8 cellular contexts compared by ENCODE assay signal in the genomic region with DNA sequence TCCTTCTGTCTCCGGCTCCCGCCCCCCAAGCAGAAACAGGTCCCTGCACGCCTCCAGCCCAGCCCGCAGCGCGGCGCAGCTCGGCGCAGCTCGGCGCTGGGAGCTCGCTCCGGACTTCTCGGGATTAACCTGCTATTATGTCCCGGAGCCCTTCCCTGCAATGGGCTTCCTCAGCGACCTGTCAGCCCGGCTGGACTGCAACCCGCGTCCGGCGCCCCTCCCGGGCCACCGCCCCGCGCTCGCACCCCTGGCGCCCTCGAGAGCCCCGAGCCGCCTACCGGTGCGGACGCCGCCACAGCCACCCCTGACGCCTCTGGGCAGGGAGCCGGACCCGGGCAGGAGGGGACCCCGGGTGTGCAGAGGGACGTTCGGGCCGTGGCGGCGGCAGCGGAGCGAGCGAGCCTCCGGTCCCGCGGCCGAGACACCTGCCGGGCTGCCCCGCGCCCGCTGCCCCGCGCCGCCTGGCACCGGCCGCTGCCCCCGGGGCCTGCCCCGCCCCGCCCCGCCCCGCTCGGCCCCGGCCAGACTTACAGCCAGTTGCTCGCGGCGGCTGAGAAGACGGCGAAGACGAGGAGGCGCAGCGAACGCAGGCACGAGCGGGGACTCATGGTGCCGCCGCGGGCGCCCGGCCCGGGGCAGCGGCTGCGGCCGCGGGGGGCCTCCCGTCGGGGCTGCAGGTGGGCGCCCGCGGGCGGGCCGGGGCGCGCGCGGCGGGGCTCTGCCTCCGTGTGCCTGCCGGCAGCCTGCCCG. TPM values are rescaled to one million over a fixed set of nuclear protein-coding genes. Genes with fewer than 3 reads are reported as not detected.
DNase-seq lines count a peak whose midpoint lies in the region; ATAC-seq and TF ChIP-seq lines count a peak whose summit lies in the region.

No MANE protein-coding gene starts in this region.

- H3K36me3 ChIP-seq in brain microvascular endothelial cell (replicated peaks) (no peaks in the 10 kb centered on the region), thymus (ENCODE audit: control insufficient read depth, insufficient read depth) (no peaks in the 10 kb centered on the region)

- TF ChIP-seq CTCF in brain microvascular endothelial cell (IDR thresholded peaks at IDR 0.05; ENCODE audit: low read depth, low read length, missing control alignments) = no peak

- no peaks in the 10 kb centered on the region for H3K9me3 ChIP-seq in thymus (ENCODE audit: control insufficient read depth)

- ATAC-seq in left colon (peak; percentile 59), GM21381 (IDR thresholded peaks at IDR 0.05; ENCODE audit: unreplicated experiment) (no peak), HG02759 (IDR thresholded peaks at IDR 0.05; ENCODE audit: unreplicated experiment) (no peak)

- intact Hi-C loops in left colon (cut with DNase I, micrococcal nuclease) = no loop called here

- in situ Hi-C loops in brain microvascular endothelial cell (cut with HindIII; ENCODE audit: low pct_ligation_motif_present, low sequenced_read_pairs) = no loop called here

- DNase-seq in ELF-1 (ENCODE audit: low read depth, low spot score) (peak; percentile 79), HuH-7.5 (ENCODE audit: low spot score) (peak; percentile 76), brain microvascular endothelial cell (no peak), left colon (peak in 1 of 2 donors; percentile 41)
- no peak for DNase-seq in activated CD4-positive, alpha-beta T cell treated with anti-CD3 and anti-CD28 coated beads for 4 hours

- H3K4me3 ChIP-seq in brain microvascular endothelial cell (ENCODE audit: low read depth, low read length) = peak overlapping the region; percentile 15
- peak overlapping the region; percentile 43 for H3K4me3 ChIP-seq in thymus (ENCODE audit: low read length)

- H3K4me1 ChIP-seq in thymus (ENCODE audit: control insufficient read depth, insufficient read depth, low read length) = no peaks in the 10 kb centered on the region

- WGBS in thymus = 2% methylated on average over 102 of the region's 102 CpGs

- H3K27ac ChIP-seq in brain microvascular endothelial cell (no peak overlapping the region), thymus (ENCODE audit: low read depth) (no peak overlapping the region)

- H3K27me3 ChIP-seq in brain microvascular endothelial cell (replicated peaks) = peaks cover 42% of the 10 kb centered on the region
- H3K27me3 ChIP-seq in thymus (ENCODE audit: control insufficient read depth, insufficient read depth) = peaks cover 45% of the 10 kb centered on the region

RNA-seq across cellular contexts. Expression of a gene that starts 0.4 kb away (rescaled TPM):
- total RNA-seq in left colon = 1 to 10 TPM; 2.5 to 3.1 TPM
- polyA plus RNA-seq in thymus = 1.8 TPM

Comparison
In these comparisons a context has a peak if more than half of its experiments do, and no peak if none do; other contexts are left out.
1. DNase-seq: peak in ELF-1 (single experiment) and HuH-7.5 (single experiment); none in brain microvascular endothelial cell (single experiment) and activated CD4-positive, alpha-beta T cell treated with anti-CD3 and anti-CD28 coated beads for 4 hours (0 of 2).